In genomic region chr3:46999516-47000197, GRCh38 we compare ENCODE assay signal across 18 cellular contexts. TPM values are rescaled to one million over a fixed set of nuclear protein-coding genes. Genes with fewer than 3 reads are reported as not detected.
A peak's percentile ranks its signal among the peaks of the same experiment; 100 is the strongest.
DNase-seq lines count a peak whose midpoint lies in the region; ATAC-seq and TF ChIP-seq lines count a peak whose summit lies in the region.
"Had no signal": no experiment of that assay in that cellular context is flagged by ENCODE, and none has a peak within 500 bp of the region (broad histone marks: within the 10 kb centered on the region; RNA-seq: fewer than 3 reads in every experiment).

No MANE protein-coding gene starts in this region.

- H3K4me1 ChIP-seq in lower lobe of right lung: peaks cover 9% of the 10 kb centered on the region
- H3K4me1 ChIP-seq in spleen: peaks cover 9 to 58% (median 29%) of the 10 kb centered on the region in 6 donors

- TF ChIP-seq POLR2A in spleen (IDR thresholded peaks at IDR 0.05): no peak

- 0 out of 2 replicates have a peak overlapping the region, but pooled peaks have one; percentile 7 for H3K27ac ChIP-seq in RWPE1
- no peak overlapping the region for H3K27ac ChIP-seq in lower lobe of right lung
- H3K27ac ChIP-seq in spleen: no peak overlapping the region
- H3K27ac ChIP-seq: A549, KMS-11 had no signal

- no peak overlapping the region for H3K4me3 ChIP-seq in lower lobe of right lung
- no peak overlapping the region for H3K4me3 ChIP-seq in spleen
- H3K4me3 ChIP-seq: A549 had no signal

- CTCF ChIA-PET in RWPE1 (lab: Yijun Ruan, JAX): no interaction called here

- POLR2A ChIA-PET in RWPE1 (lab: Yijun Ruan, JAX; ENCODE audit: low non-redundant PET): no interaction called here

- WGBS in spleen, 5 donors: 90 to 98% (median 95%) methylated on average over 14 of the region's 14 CpGs

- H3K36me3 ChIP-seq in lower lobe of right lung (peaks cover 99% of the 10 kb centered on the region), spleen (peaks cover 0 to 100% (median 89%) of the 10 kb centered on the region in 6 donors)

- DNase-seq in Right ventricle myocardium superior: peak; percentile 17
- DNase-seq in cardiac septum (ENCODE audit: low spot score): no peak
- DNase-seq in RWPE1 (ENCODE audit: low spot score): no peak
- peak; percentile 25 for DNase-seq in lower lobe of right lung
- DNase-seq in spleen: peak; percentile 70
- DNase-seq in activated CD4-positive, CD25-positive, alpha-beta regulatory T cell treated with anti-CD3 and anti-CD28 coated beads, Interleukin-2, amount 50 U/mL, for 72 hours: no peak
- DNase-seq in activated gamma-delta T cell (lab: John Stamatoyannopoulos, UW): no peak
- no peak for DNase-seq in activated naive CD4-positive, alpha-beta T cell treated with anti-CD3 and anti-CD28 coated beads, Interleukin-2, amount 50 U/mL, for 16 hours
- DNase-seq: Calu3; CD4-positive, CD25-positive, alpha-beta regulatory T cell; GF-D8; NCI-H1092 treated with DMSO at 0.1 percent for 48 hours; NCI-H1694 treated with DMSO at 0.1 percent for 48 hours; NCI-H69; NK-92 treated with Interleukin-12 subunit alpha and Interleukin-12 subunit beta, amount 100 ng/mL, for 24 hours had no signal

- intact Hi-C loops in Right ventricle myocardium superior (cut with DNase I): loop anchor here (10.0 kb wide), 1 partner anchor 295 kb away; the partner anchor contains the start of gene TMIE
- intact Hi-C loops in cardiac septum (cut with DNase I): loop anchor here (10.0 kb wide), 1 partner anchor 295 kb away; the partner anchor contains the start of gene TMIE
- intact Hi-C loops in lower lobe of right lung (cut with DNase I): no loop called here
- intact Hi-C loops in spleen (cut with DNase I; ENCODE audit: low total_unique reads): loop anchor here (2.0 kb wide), 1 partner anchor 77 kb away; no protein-coding TSS in a partner anchor

- TF ChIP-seq CTCF in RWPE1 (conservative IDR thresholded peaks at IDR 0.05; ENCODE audit: low read depth) (no peak), lower lobe of right lung (IDR thresholded peaks at IDR 0.05) (no peak), spleen (IDR thresholded peaks at IDR 0.05 in 8 of 11, conservative IDR thresholded peaks at IDR 0.05 in 3 of 11) (no peak)

- H3K9me3 ChIP-seq in lower lobe of right lung (no peaks in the 10 kb centered on the region), spleen (no peaks in the 10 kb centered on the region)
- H3K9me3 ChIP-seq: A549 had no signal

- ATAC-seq in Right ventricle myocardium superior (ENCODE audit: poor library complexity) (no peak), lower lobe of right lung (no peak)
- ATAC-seq: HCT116 had no signal

- no peaks in the 10 kb centered on the region for H3K27me3 ChIP-seq in lower lobe of right lung (ENCODE audit: low read depth)
- no peaks in the 10 kb centered on the region for H3K27me3 ChIP-seq in spleen (replicated peaks in 1 of 7)

RNA-seq across cellular contexts. Expression of gene NBEAL2, which starts 20.2 kb away (rescaled TPM):
- total RNA-seq in Right ventricle myocardium superior (11.7 TPM), cardiac septum (14.2 TPM), lower lobe of right lung (97.0 TPM), spleen (100 to 1,000 TPM; 101 to 271 (median 162) TPM)
- 100 to 1,000 TPM in 2 of 3 donors, 10 to 100 TPM in 1; 44.0 to 126 (median 119) TPM for polyA plus RNA-seq in spleen

RNA-seq across cellular contexts. Expression of gene CCDC12, which starts 23.1 kb away (rescaled TPM):
- 29.2 TPM for total RNA-seq in Right ventricle myocardium superior
- 35.6 TPM for total RNA-seq in cardiac septum
- 42.9 TPM for total RNA-seq in lower lobe of right lung
- total RNA-seq in spleen: 10 to 100 TPM; 36.5 to 71.4 (median 54.7) TPM
- 100 to 1,000 TPM in 2 of 3 donors, 10 to 100 TPM in 1; 93.5 to 124 (median 105) TPM for polyA plus RNA-seq in spleen

Comparison
In these comparisons a context has a peak if more than half of its experiments do, and no peak if none do; other contexts are left out.
1. DNase-seq: peak in Right ventricle myocardium superior (single experiment), lower lobe of right lung (single experiment) and spleen (single experiment); none in cardiac septum (single experiment), RWPE1 (single experiment), activated CD4-positive, CD25-positive, alpha-beta regulatory T cell treated with anti-CD3 and anti-CD28 coated beads, Interleukin-2, amount 50 U/mL, for 72 hours (single experiment), activated gamma-delta T cell (single experiment) and activated naive CD4-positive, alpha-beta T cell treated with anti-CD3 and anti-CD28 coated beads, Interleukin-2, amount 50 U/mL, for 16 hours (single experiment).